In genomic region chr10:60424971-60425370, GRCh38 we compare ENCODE assay signal across 2 cellular contexts.
TF ChIP-seq lines count a peak whose summit lies in the region.

No MANE protein-coding gene starts in this region.

TF ChIP-seq in SK-N-SH, 30 proteins besides CTCF, POLR2A, EP300 and RAD21 (continued from another document):
- TF ChIP-seq IRF3 (IDR thresholded peaks at IDR 0.05; ENCODE audit: low read depth, low read length) (no peak), CHD2 (IDR thresholded peaks at IDR 0.05; ENCODE audit: low read length, partially characterized antibody) (no peak), YY1 (IDR thresholded peaks at IDR 0.05; ENCODE audit: low read depth) (no peak), GATA2 (CRISPR knock-in tag; IDR thresholded peaks at IDR 0.05) (no peak), FOXM1 (IDR thresholded peaks at IDR 0.05; ENCODE audit: low read depth) (no peak), TAF1 (IDR thresholded peaks at IDR 0.05; ENCODE audit: borderline replicate concordance, low read depth, low read length) (no peak), TEAD4 (IDR thresholded peaks at IDR 0.05; ENCODE audit: borderline replicate concordance, insufficient read depth) (no peak), MAX (IDR thresholded peaks at IDR 0.05; ENCODE audit: low read depth) (no peak), EZH2phosphoT487 (IDR thresholded peaks at IDR 0.05; ENCODE audit: borderline replicate concordance, low read depth) (no peak), USF2 (IDR thresholded peaks at IDR 0.05; ENCODE audit: borderline replicate concordance, low read depth, low read length) (no peak), RXRA (IDR thresholded peaks at IDR 0.05; ENCODE audit: borderline replicate concordance, low read depth) (no peak)

TF ChIP-seq in SK-N-SH treated with all-trans-retinoic acid at 6 μM for 48 hours, 23 proteins besides CTCF, POLR2A, EP300 and RAD21 (continued from another document):
- TF ChIP-seq CSRNP3 (CRISPR knock-in tag; IDR thresholded peaks at IDR 0.05) (no peak), ISL1 (CRISPR knock-in tag; IDR thresholded peaks at IDR 0.05) (no peak), PPARA (CRISPR knock-in tag; IDR thresholded peaks at IDR 0.05; ENCODE audit: borderline replicate concordance) (no peak), ZNF70 (CRISPR knock-in tag; IDR thresholded peaks at IDR 0.05) (no peak), ZFP30 (CRISPR knock-in tag; IDR thresholded peaks at IDR 0.05) (no peak), CSDC2 (CRISPR knock-in tag; IDR thresholded peaks at IDR 0.05) (no peak), PATZ1 (CRISPR knock-in tag; IDR thresholded peaks at IDR 0.05; ENCODE audit: borderline replicate concordance) (no peak), CREB5 (CRISPR knock-in tag; IDR thresholded peaks at IDR 0.05; ENCODE audit: low read depth) (no peak)
TF ChIP-seq in SK-N-SH treated with all-trans-retinoic acid at 6 μM for 48 hours: peak in this region for 0.
